In the genomic region with DNA sequence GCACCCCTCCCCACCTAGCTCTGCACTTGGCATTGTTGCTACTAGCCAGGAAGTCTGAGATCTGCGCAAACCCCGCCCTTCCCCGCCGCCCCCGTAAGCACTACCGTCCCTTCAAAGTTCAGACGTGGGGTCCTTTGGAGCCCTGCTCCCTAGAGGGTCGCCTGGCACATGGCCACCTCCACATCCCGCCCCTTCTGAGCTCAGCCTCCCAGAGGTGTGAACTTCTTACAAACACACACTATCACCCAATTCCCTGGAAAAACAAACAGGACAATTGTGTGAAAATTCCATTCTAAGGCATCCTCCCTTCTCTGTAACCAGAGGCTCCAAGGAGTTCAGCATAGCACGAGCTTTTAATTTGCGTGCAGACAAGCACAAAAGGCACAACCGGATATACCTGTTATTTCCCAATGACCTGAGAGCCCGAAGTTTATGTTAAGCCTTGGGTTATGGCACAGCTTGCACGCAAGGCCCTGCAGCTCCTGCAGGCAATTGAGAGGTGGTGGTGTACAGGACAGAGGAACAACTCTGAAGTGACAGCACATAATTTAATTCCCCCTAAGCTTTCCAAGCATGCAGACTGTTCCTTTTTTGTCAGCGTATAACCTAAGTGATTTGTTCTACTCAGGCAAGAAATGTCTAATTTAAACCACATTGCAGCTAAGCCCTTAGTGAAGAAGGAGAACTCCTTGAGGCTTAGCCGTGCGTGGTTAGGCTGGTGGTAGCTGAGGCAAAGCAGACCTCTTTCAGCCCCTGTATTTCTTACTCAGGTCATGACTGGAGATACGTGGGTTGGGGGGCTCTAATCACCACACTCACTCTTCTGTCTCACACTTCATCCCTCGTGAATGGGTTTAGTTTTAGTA, we compare ENCODE assay signal across 8 cellular contexts. TPM values are rescaled to one million over a fixed set of nuclear protein-coding genes. Genes with fewer than 3 reads are reported as not detected.
DNase-seq lines count a peak whose midpoint lies in the region; ATAC-seq and TF ChIP-seq lines count a peak whose summit lies in the region.
"Had no signal": no experiment of that assay in that cellular context is flagged by ENCODE, and none has a peak within 500 bp of the region (broad histone marks: within the 10 kb centered on the region; RNA-seq: fewer than 3 reads in every experiment).

No MANE protein-coding gene starts in this region.

- no peaks in the 10 kb centered on the region for H3K27me3 Mint-ChIP-seq in chondrocyte (ENCODE audit: low read depth)

- no peak for ATAC-seq in GM19467 (IDR thresholded peaks at IDR 0.05; ENCODE audit: unreplicated experiment)

- peaks cover 80% of the 10 kb centered on the region for H3K4me1 Mint-ChIP-seq in chondrocyte (ENCODE audit: low read depth)

- DNase-seq in GM19240 (ENCODE audit: insufficient read length, low spot score), result peak; percentile 18
- DNase-seq in chondrocyte (ENCODE audit: low spot score), result no peak
- peak; percentile 70 for DNase-seq in renal cortical epithelial cell (ENCODE audit: low read depth)
- no peak for DNase-seq in D341Med (ENCODE audit: low spot score)
- DNase-seq in NCI-H1436 treated with DMSO at 0.1 percent for 48 hours (lab: John Stamatoyannopoulos, UW), result no peak

- H3K36me3 Mint-ChIP-seq in chondrocyte (ENCODE audit: low read depth), result no peaks in the 10 kb centered on the region

- no peak overlapping the region for H3K4me3 Mint-ChIP-seq in chondrocyte (ENCODE audit: unreplicated experiment)
- H3K4me3 Mint-ChIP-seq: stimulated activated naive CD8-positive, alpha-beta T cell treated with anti-CD3 and anti-CD28 coated beads, Interleukin-15, Interleukin-2, amounts not matched to agents 100 ng/mL and 50 ng/mL, for 24 hours had no signal

- peak overlapping the region; percentile 94 for H3K27ac Mint-ChIP-seq in chondrocyte (ENCODE audit: unreplicated experiment)
- H3K27ac Mint-ChIP-seq: stimulated activated naive CD8-positive, alpha-beta T cell treated with anti-CD3 and anti-CD28 coated beads, Interleukin-15, Interleukin-2, amounts not matched to agents 100 ng/mL and 50 ng/mL, for 24 hours had no signal

- peak; percentile 80; the same call in 1 of the 2 replicates for TF ChIP-seq EP300 in Ishikawa (IDR thresholded peaks at IDR 0.05; ENCODE audit: borderline replicate concordance)

- TF ChIP-seq CTCF in chondrocyte (IDR thresholded peaks at IDR 0.05), result no peak

- no peaks in the 10 kb centered on the region for H3K9me3 Mint-ChIP-seq in chondrocyte (ENCODE audit: low read depth)
- H3K9me3 Mint-ChIP-seq: stimulated activated naive CD8-positive, alpha-beta T cell treated with anti-CD3 and anti-CD28 coated beads, Interleukin-15, Interleukin-2, amounts not matched to agents 100 ng/mL and 50 ng/mL, for 24 hours had no signal

- no peak for TF ChIP-seq RAD21 in Ishikawa (IDR thresholded peaks at IDR 0.05; ENCODE audit: low read depth)

TF ChIP-seq in Ishikawa, 13 proteins besides CTCF, POLR2A, EP300 and RAD21:
- TF ChIP-seq, protein P1, sequence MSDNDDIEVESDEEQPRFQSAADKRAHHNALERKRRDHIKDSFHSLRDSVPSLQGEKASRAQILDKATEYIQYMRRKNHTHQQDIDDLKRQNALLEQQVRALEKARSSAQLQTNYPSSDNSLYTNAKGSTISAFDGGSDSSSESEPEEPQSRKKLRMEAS (IDR thresholded peaks at IDR 0.05), result peak; percentile 80
- TF ChIP-seq CEBPB (IDR thresholded peaks at IDR 0.05), result peak; percentile 89
- TF ChIP-seq YY1 (IDR thresholded peaks at IDR 0.05; ENCODE audit: low read depth), result no peak
- TF ChIP-seq TAF1 (IDR thresholded peaks at IDR 0.05; ENCODE audit: low read depth), result no peak
- TF ChIP-seq EGR1 (IDR thresholded peaks at IDR 0.05), result peak; percentile 43; the same call in 1 of the 2 replicates
- peak; percentile 78 for TF ChIP-seq ZBTB7A (IDR thresholded peaks at IDR 0.05; ENCODE audit: low read depth)
- TF ChIP-seq TCF12 (IDR thresholded peaks at IDR 0.05; ENCODE audit: low read depth), result peak; percentile 87
- 0 out of 2 replicates have a peak, but pooled peaks have one; percentile 49 for TF ChIP-seq NFIC (IDR thresholded peaks at IDR 0.05)
- peak; percentile 75 for TF ChIP-seq FOXM1 (IDR thresholded peaks at IDR 0.05; ENCODE audit: borderline replicate concordance, low read depth)

RNA-seq across cellular contexts. Expression of a gene that starts 20.3 kb away (rescaled TPM):
- total RNA-seq in chondrocyte (60.6 to 135 TPM (median 133 TPM) in 3 replicates), renal cortical epithelial cell (18.9 and 422 TPM in 2 replicates)

Comparison
In these comparisons a context has a peak if more than half of its experiments do, and no peak if none do; other contexts are left out.
1. DNase-seq: peak in GM19240 (single experiment) and renal cortical epithelial cell (single experiment); none in chondrocyte (single experiment), D341Med (single experiment) and NCI-H1436 treated with DMSO at 0.1 percent for 48 hours (single experiment).